Comparison of ENCODE assay signal across 8 cellular contexts in genomic region chr4:14877246-14878220, GRCh38.
DNase-seq lines count a peak whose midpoint lies in the region; ATAC-seq, FAIRE-seq and TF ChIP-seq lines count a peak whose summit lies in the region.

No MANE protein-coding gene starts in this region.

- DNase-seq in GM12892 (ENCODE audit: insufficient read length) (no peak), SKM-1 treated with dmso at 0.1 percent for 144 hours (lab: John Stamatoyannopoulos, UW; ENCODE audit: unreplicated experiment) (peak; percentile 99), left kidney (ENCODE audit: low read depth, low spot score) (peak; percentile 6), brain microvascular endothelial cell (no peak), islet precursor cell (no peak), caudate nucleus (lab: John Stamatoyannopoulos, UW) (no peak)
- DNase-seq in activated CD8-positive, alpha-beta memory T cell treated with anti-CD3 and anti-CD28 coated beads, Interleukin-2, amount 50 U/mL, for 48 hours: no peak

- TF ChIP-seq CTCF in brain microvascular endothelial cell (IDR thresholded peaks at IDR 0.05; ENCODE audit: low read depth, low read length, missing control alignments): no peak

- H3K27ac ChIP-seq in brain microvascular endothelial cell: no peak overlapping the region
- no peak overlapping the region for H3K27ac ChIP-seq in caudate nucleus (ENCODE audit: low read depth, low read length)

- H3K27me3 ChIP-seq in brain microvascular endothelial cell (replicated peaks): no peaks in the 10 kb centered on the region

- no peak for TF ChIP-seq POLR2A in GM12892 (IDR thresholded peaks at IDR 0.05; ENCODE audit: low read depth, low read length)

- peak; percentile 43 for ATAC-seq in HG02885 (IDR thresholded peaks at IDR 0.05; ENCODE audit: poor library complexity, unreplicated experiment)

- in situ Hi-C loops in brain microvascular endothelial cell (cut with HindIII; ENCODE audit: low pct_ligation_motif_present, low sequenced_read_pairs): no loop called here

- peak; percentile 75 for FAIRE-seq in GM12892 (lab: Jason Lieb, UNC)

- H3K36me3 ChIP-seq in brain microvascular endothelial cell (replicated peaks): no peaks in the 10 kb centered on the region

- no peak overlapping the region for H3K4me3 ChIP-seq in brain microvascular endothelial cell (ENCODE audit: low read depth, low read length)

Comparison
In these comparisons a context has a peak if more than half of its experiments do, and no peak if none do; other contexts are left out.
1. DNase-seq: peak in SKM-1 treated with dmso at 0.1 percent for 144 hours (single experiment) and left kidney (single experiment); none in GM12892 (single experiment), brain microvascular endothelial cell (single experiment), activated CD8-positive, alpha-beta memory T cell treated with anti-CD3 and anti-CD28 coated beads, Interleukin-2, amount 50 U/mL, for 48 hours (single experiment), islet precursor cell (single experiment) and caudate nucleus (0 of 61).